20 cellular contexts compared by ENCODE assay signal in genomic region chr4:73976716-73977115, GRCh38. TPM values are rescaled to one million over a fixed set of nuclear protein-coding genes. Genes with fewer than 3 reads are reported as not detected.
DNase-seq lines count a peak whose midpoint lies in the region; ATAC-seq, FAIRE-seq and TF ChIP-seq lines count a peak whose summit lies in the region.
"Had no signal": no experiment of that assay in that cellular context is flagged by ENCODE, and none has a peak within 500 bp of the region (broad histone marks: within the 10 kb centered on the region; RNA-seq: fewer than 3 reads in every experiment).

No MANE protein-coding gene starts in this region.

- H3K9me1 ChIP-seq in K562 (ENCODE audit: control insufficient read depth, insufficient read depth, low read length) = no peaks in the 10 kb centered on the region

- H3K79me2 ChIP-seq in mammary epithelial cell (ENCODE audit: insufficient read depth, low read length) = no peaks in the 10 kb centered on the region
- no peaks in the 10 kb centered on the region for H3K79me2 ChIP-seq in K562 (ENCODE audit: control insufficient read depth, insufficient read depth, low read length)

- H3K27ac ChIP-seq in mammary epithelial cell (ENCODE audit: insufficient read depth, low read depth, low read length) = no peak overlapping the region
- H3K27ac ChIP-seq in K562 (ENCODE audit: extremely low read depth, low read depth, low read length) = no peak overlapping the region
- no peak overlapping the region for H3K27ac ChIP-seq in gastrocnemius medialis
- no peak overlapping the region for H3K27ac ChIP-seq in small intestine (ENCODE audit: low read depth in 1 of 2, low read length in 1 of 2)
- H3K27ac ChIP-seq: 22Rv1, PC-9, SJCRH30 had no signal

- dilution Hi-C loops in mammary epithelial cell (cut with HindIII; ENCODE audit: low sequenced_read_pairs) = no loop called here

- intact Hi-C loops in mammary epithelial cell (cut with micrococcal nuclease) (no loop called here), MCF 10A (cut with micrococcal nuclease) (no loop called here), K562 (cut with micrococcal nuclease) (no loop called here), gastrocnemius medialis (cut with DNase I; ENCODE audit: low total_unique reads) (no loop called here)

- H2AFZ ChIP-seq in mammary epithelial cell (ENCODE audit: low read depth, low read length) (peak overlapping the region; percentile 33), K562 (ENCODE audit: low read depth, low read length) (peak overlapping the region; percentile 69)
- H2AFZ ChIP-seq: PC-9 had no signal

- 92% methylated on average over 4 of the region's 4 CpGs for WGBS in mammary epithelial cell (ENCODE audit: low coverage, missing lambda C conversion rate)
- WGBS in K562 (ENCODE audit: insufficient coverage, low coverage, missing lambda C conversion rate) = 22% methylated on average over 4 of the region's 4 CpGs
- 59 to 76% (median 76%) methylated on average over 4 of the region's 4 CpGs for WGBS in small intestine, 3 donors

- H3K9me3 Mint-ChIP-seq in MCF 10A (ENCODE audit: unreplicated experiment) = peaks cover 4% of the 10 kb centered on the region
- H3K9me3 Mint-ChIP-seq in HFFc6 = peaks cover 10% of the 10 kb centered on the region

- H3K27me3 Mint-ChIP-seq in MCF 10A (ENCODE audit: insufficient read depth, unreplicated experiment) (no peaks in the 10 kb centered on the region), HFFc6 (ENCODE audit: insufficient read depth) (peaks cover 6% of the 10 kb centered on the region)

- POLR2A ChIA-PET in MCF 10A (lab: Yijun Ruan, JAX) (interaction anchor here (0.6 kb wide), 2 partner anchors 790 to 1521 kb away, joined by 3 to 4 read pairs; no protein-coding TSS in a partner anchor), K562 (lab: Yijun Ruan, JAX) (interaction anchor here (0.5 to 0.7 kb wide), 2 partner anchors 18 to 267 kb away, joined by 3 to 4 read pairs; no protein-coding TSS in a partner anchor)

- no peak for TF ChIP-seq RAD21 in K562 (CRISPR knock-in tag; conservative IDR thresholded peaks at IDR 0.05 in 1 of 2, IDR thresholded peaks at IDR 0.05 in 1 of 2)

- ATAC-seq in K562 (no peak; the same call in 1 of the 3 replicates), gastrocnemius medialis (no peak)

- no peak for DNase-seq in mammary epithelial cell
- no peak for DNase-seq in MCF 10A (ENCODE audit: unreplicated experiment)
- no peak for DNase-seq in K562 (ENCODE audit: extremely low read depth in 1 of 4, low spot score in 3 of 4)
- peak; percentile 76 for DNase-seq in fibroblast of villous mesenchyme (ENCODE audit: low read depth)
- no peak for DNase-seq in HFFc6
- no peak for DNase-seq in gastrocnemius medialis
- DNase-seq in GM19238 (ENCODE audit: insufficient read length, low spot score) = no peak
- DNase-seq in small intestine = no peak
- DNase-seq: C1 segment of cervical spinal cord, H7, Kasumi-1, NCI-H1417, NCI-H2029 treated with DMSO at 0.1 percent for 48 hours, NCI-H774, PC-9, SJCRH30 had no signal

- H3K27ac Mint-ChIP-seq in MCF 10A (ENCODE audit: low read depth, unreplicated experiment) (no peak overlapping the region), HFFc6 (no peak overlapping the region)

- in situ Hi-C loops in mammary epithelial cell (cut with MboI; ENCODE audit: low sequenced_read_pairs in 2 of 2) (no loop called here), K562 (cut with MboI) (no loop called here), gastrocnemius medialis (cut with MboI; ENCODE audit: low sequenced_read_pairs in 4 of 4) (no loop called here)

- no peak overlapping the region for H3K4me3 Mint-ChIP-seq in MCF 10A (ENCODE audit: unreplicated experiment)
- no peak overlapping the region for H3K4me3 Mint-ChIP-seq in HFFc6

- H3K9me3 ChIP-seq in mammary epithelial cell (replicated peaks; ENCODE audit: insufficient read depth, low read length) (no peaks in the 10 kb centered on the region), K562 (replicated peaks; ENCODE audit: control insufficient read depth, insufficient read depth, low read depth, low read length) (no peaks in the 10 kb centered on the region; the same call in none of the 2 replicates), gastrocnemius medialis (no peaks in the 10 kb centered on the region), small intestine (ENCODE audit: control insufficient read depth, low read depth) (no peaks in the 10 kb centered on the region)
- H3K9me3 ChIP-seq: SJCRH30 had no signal

- H4K20me1 ChIP-seq in mammary epithelial cell (ENCODE audit: insufficient read depth, low read length) (no peaks in the 10 kb centered on the region), K562 (replicated peaks; ENCODE audit: control insufficient read depth, insufficient read depth, low read length) (no peaks in the 10 kb centered on the region)

- CTCF ChIA-PET in mammary epithelial cell (lab: Charles Lee; ENCODE audit: low non-redundant PET) (no interaction called here), MCF 10A (lab: Yijun Ruan, JAX) (interaction anchor here (0.6 kb wide), 1 partner anchor 13 kb away, joined by 3 read pairs; no protein-coding TSS in a partner anchor), K562 (lab: Yijun Ruan, JAX; ENCODE audit: low intra/inter-chr PET ratio) (no interaction called here)

- TF ChIP-seq CTCF in mammary epithelial cell (conservative IDR thresholded peaks at IDR 0.05 in 1 of 2, IDR thresholded peaks at IDR 0.05 in 1 of 2; ENCODE audit: extremely low read depth in 1 of 2, insufficient read depth in 1 of 2, low read depth in 1 of 2, low read length in 2 of 2) (no peak), MCF 10A (IDR thresholded peaks at IDR 0.05; ENCODE audit: unreplicated experiment) (no peak), K562 (IDR thresholded peaks at IDR 0.05 in 2 of 3, conservative IDR thresholded peaks at IDR 0.05 in 1 of 3; ENCODE audit: insufficient read depth in 2 of 3, low read depth in 1 of 3, low read length in 3 of 3) (no peak), fibroblast of villous mesenchyme (IDR thresholded peaks at IDR 0.05; ENCODE audit: insufficient read depth, low read depth, low read length) (no peak), HFFc6 (IDR thresholded peaks at IDR 0.05) (no peak), gastrocnemius medialis (IDR thresholded peaks at IDR 0.05 in 4 of 5, conservative IDR thresholded peaks at IDR 0.05 in 1 of 5) (no peak)

- H3K4me3 ChIP-seq in mammary epithelial cell (replicated peaks in 1 of 3; ENCODE audit: insufficient read depth in 1 of 3, low read depth in 2 of 3, low read length in 3 of 3) (no peak overlapping the region), K562 (no peak overlapping the region), fibroblast of villous mesenchyme (ENCODE audit: low read depth, low read length) (no peak overlapping the region), gastrocnemius medialis (no peak overlapping the region), small intestine (ENCODE audit: low read depth in 1 of 2, low read length in 2 of 2) (no peak overlapping the region)
- H3K4me3 ChIP-seq: PC-9, SJCRH30 had no signal

- no peak for FAIRE-seq in K562 (lab: Jason Lieb, UNC)
- FAIRE-seq in small intestine (lab: Jason Lieb, UNC) = no peak
- FAIRE-seq: GM19239 had no signal

- H3K4me1 Mint-ChIP-seq in MCF 10A (ENCODE audit: insufficient read depth, unreplicated experiment) (peaks cover 9% of the 10 kb centered on the region), HFFc6 (ENCODE audit: low read depth) (peaks cover 39% of the 10 kb centered on the region)

- H3K9ac ChIP-seq in mammary epithelial cell (ENCODE audit: insufficient read depth, low read length) (no peak overlapping the region), K562 (ENCODE audit: insufficient read depth in 1 of 2, low read depth in 2 of 2, low read length in 2 of 2) (no peak overlapping the region; a peak in 1 of 4 replicates)

- H3K27me3 ChIP-seq in mammary epithelial cell (ENCODE audit: insufficient read depth, low read length) = no peaks in the 10 kb centered on the region
- H3K27me3 ChIP-seq in K562 (ENCODE audit: control insufficient read depth in 2 of 2, insufficient read depth in 2 of 2, low read length in 2 of 2) = no peaks in the 10 kb centered on the region
- H3K27me3 ChIP-seq in gastrocnemius medialis = no peaks in the 10 kb centered on the region
- H3K27me3 ChIP-seq in small intestine (ENCODE audit: control insufficient read depth in 2 of 2, insufficient read depth in 2 of 2, low read length in 2 of 2) = no peaks in the 10 kb centered on the region
- H3K27me3 ChIP-seq: SJCRH30 had no signal

- TF ChIP-seq EP300 in K562 (IDR thresholded peaks at IDR 0.05; ENCODE audit: low read length) = no peak

- TF ChIP-seq POLR2A in K562 (conservative IDR thresholded peaks at IDR 0.05) (no peak), gastrocnemius medialis (IDR thresholded peaks at IDR 0.05) (no peak)

- no TSS peak for BruUV-seq in mammary epithelial cell (replicated peaks; lab: Mats Ljungman, UMichigan)
- no TSS peak for BruUV-seq in MCF 10A (replicated peaks; lab: Mats Ljungman, UMichigan)
- BruUV-seq in K562 (replicated peaks; lab: Mats Ljungman, UMichigan) = no TSS peak

- H3K36me3 ChIP-seq in mammary epithelial cell (ENCODE audit: insufficient read depth, low read length) = no peaks in the 10 kb centered on the region
- no peaks in the 10 kb centered on the region for H3K36me3 ChIP-seq in K562 (ENCODE audit: control insufficient read depth, insufficient read depth, low read length)
- H3K36me3 ChIP-seq in gastrocnemius medialis = no peaks in the 10 kb centered on the region
- no peaks in the 10 kb centered on the region for H3K36me3 ChIP-seq in small intestine (ENCODE audit: control insufficient read depth in 2 of 2, insufficient read depth in 2 of 2, low read length in 2 of 2)
- H3K36me3 ChIP-seq: SJCRH30 had no signal

- peaks cover 10% of the 10 kb centered on the region for H3K4me1 ChIP-seq in mammary epithelial cell (ENCODE audit: insufficient read depth, low read length)
- peaks cover 2 to 8% of the 10 kb centered on the region in 2 experiments; a peak in 3 of 5 replicates for H3K4me1 ChIP-seq in K562 (replicated peaks in 1 of 2; ENCODE audit: control insufficient read depth in 2 of 2, insufficient read depth in 2 of 2, low read length in 2 of 2)
- H3K4me1 ChIP-seq in gastrocnemius medialis = no peaks in the 10 kb centered on the region
- peaks cover 0 to 2% of the 10 kb centered on the region in 2 donors for H3K4me1 ChIP-seq in small intestine (ENCODE audit: control insufficient read depth in 2 of 2, insufficient read depth in 1 of 2, low read depth in 1 of 2, low read length in 1 of 2)
- H3K4me1 ChIP-seq: SJCRH30 had no signal

- H3K4me2 ChIP-seq in mammary epithelial cell (ENCODE audit: insufficient read depth, low read depth, low read length) (no peak overlapping the region), K562 (ENCODE audit: insufficient read depth, low read length) (no peak overlapping the region)
- H3K4me2 ChIP-seq: PC-9 had no signal

- H3K36me3 Mint-ChIP-seq in MCF 10A (ENCODE audit: insufficient read depth, unreplicated experiment) (no peaks in the 10 kb centered on the region), HFFc6 (ENCODE audit: low read depth) (peaks cover 5% of the 10 kb centered on the region; the same call in 1 of the 2 replicates)

RNA-seq across cellular contexts. Expression of gene PF4, which starts 5.1 kb away (rescaled TPM):
- total RNA-seq in mammary epithelial cell = not detected
- polyA plus RNA-seq in mammary epithelial cell = not detected
- polyA minus RNA-seq in mammary epithelial cell = not detected
- not detected in 2 replicates for total RNA-seq in MCF 10A (2022)
- not detected in 2 replicates for total RNA-seq in K562 (2011; cell fraction: chromatin; rRNA removed; ENCODE audit: low replicate concordance)
- not detected in 2 replicates for total RNA-seq in K562 (2011; cell fraction: nucleolus; rRNA removed)
- not detected in 2 replicates for total RNA-seq in K562 (2011; cell fraction: nucleoplasm; rRNA removed)
- not detected in 2 replicates for total RNA-seq in K562 (2014; rRNA removed)
- not detected in 2 replicates for total RNA-seq in K562 (2014; rRNA removed; fragmentation: Illumina TruSeq; extraction: Trizol)
- not detected in 2 replicates for total RNA-seq in K562 (2015; rRNA removed; fragmentation: Illumina TruSeq; extraction: Trizol)
- not detected in 2 replicates for total RNA-seq in K562 (2021)
- not detected in 2 replicates for polyA plus RNA-seq in K562 (2011; rRNA removed)
- not detected in 2 replicates for polyA plus RNA-seq in K562 (2011; cell fraction: cytosol; rRNA removed)
- polyA plus RNA-seq in K562 (2011; cell fraction: nucleus; rRNA removed) = not detected in 2 replicates
- not detected in 2 replicates for polyA plus RNA-seq in K562 (2012)
- polyA plus RNA-seq in K562 (2014; fragmentation: Illumina TruSeq; extraction: Trizol) = not detected in 2 replicates
- polyA plus RNA-seq in K562 (2014; fragmentation: Nextera tagmentation; extraction: Ambion mirVana) = under 1 TPM in 1 of 2 experiments, not detected in 1; 0.11 TPM
- not detected in 2 replicates for polyA plus RNA-seq in K562 (2014; rRNA removed)
- not detected in 2 replicates for polyA minus RNA-seq in K562 (2011; rRNA and poly(A)+ RNA removed)
- not detected in 2 replicates for polyA minus RNA-seq in K562 (2011; cell fraction: cytosol; rRNA and poly(A)+ RNA removed)
- not detected in 2 replicates for polyA minus RNA-seq in K562 (2011; cell fraction: nucleus; rRNA and poly(A)+ RNA removed)
- total RNA-seq in fibroblast of villous mesenchyme = not detected in 2 replicates
- under 1 TPM in 1 of 6 experiments, not detected in 5; 0.33 TPM for total RNA-seq in HFFc6 (2021; fragmentation: NEBNext Ultra II Directional; extraction: Animal tissue kit (Norgen Biotek cat#: 25700))
- total RNA-seq in gastrocnemius medialis = not detected
- polyA plus RNA-seq in small intestine = under 1 TPM in 1 of 3 donors, not detected in 2; 0.73 TPM
- total RNA-seq: Daoy, H7, NCI-H460, PC-9, SJCRH30 had no signal

RNA-seq across cellular contexts. Expression of gene PPBP, which starts 11.3 kb away (rescaled TPM):
- 1 to 10 TPM in 1 of 2 donors, under 1 TPM in 1; 0.67 to 1.1 TPM for total RNA-seq in mammary epithelial cell
- polyA plus RNA-seq in mammary epithelial cell = 2.7 TPM
- polyA minus RNA-seq in mammary epithelial cell = not detected
- not detected in 2 replicates for total RNA-seq in MCF 10A (2022)
- total RNA-seq in K562 (2011; cell fraction: chromatin; rRNA removed; ENCODE audit: low replicate concordance) = not detected in 2 replicates
- not detected in 2 replicates for total RNA-seq in K562 (2011; cell fraction: nucleolus; rRNA removed)
- 0.66 TPM in 1 of 2 replicates, not detected in the other for total RNA-seq in K562 (2011; cell fraction: nucleoplasm; rRNA removed)
- total RNA-seq in K562 (2014; rRNA removed) = 0.37 TPM in 1 of 2 replicates, not detected in the other
- 0.29 TPM in 1 of 2 replicates, not detected in the other for total RNA-seq in K562 (2014; rRNA removed; fragmentation: Illumina TruSeq; extraction: Trizol)
- 0.22 TPM in 1 of 2 replicates, not detected in the other for total RNA-seq in K562 (2015; rRNA removed; fragmentation: Illumina TruSeq; extraction: Trizol)
- total RNA-seq in K562 (2021) = not detected in 2 replicates
- 0.15 and 0.38 TPM in 2 replicates for polyA plus RNA-seq in K562 (2011; rRNA removed)
- polyA plus RNA-seq in K562 (2011; cell fraction: cytosol; rRNA removed) = 0.12 and 0.57 TPM in 2 replicates
- polyA plus RNA-seq in K562 (2011; cell fraction: nucleus; rRNA removed) = not detected in 2 replicates
- polyA plus RNA-seq in K562 (2012) = 0.35 and 0.50 TPM in 2 replicates
- 0.28 TPM in 1 of 2 replicates, not detected in the other for polyA plus RNA-seq in K562 (2014; fragmentation: Illumina TruSeq; extraction: Trizol)
- under 1 TPM; 0.17 to 0.55 TPM for polyA plus RNA-seq in K562 (2014; fragmentation: Nextera tagmentation; extraction: Ambion mirVana)
- polyA plus RNA-seq in K562 (2014; rRNA removed) = not detected in 2 replicates
- not detected in 2 replicates for polyA minus RNA-seq in K562 (2011; rRNA and poly(A)+ RNA removed)
- not detected in 2 replicates for polyA minus RNA-seq in K562 (2011; cell fraction: cytosol; rRNA and poly(A)+ RNA removed)
- not detected in 2 replicates for polyA minus RNA-seq in K562 (2011; cell fraction: nucleus; rRNA and poly(A)+ RNA removed)
- total RNA-seq in fibroblast of villous mesenchyme = not detected in 2 replicates
- total RNA-seq in HFFc6 (2021; fragmentation: NEBNext Ultra II Directional; extraction: Animal tissue kit (Norgen Biotek cat#: 25700)) = not detected
- total RNA-seq in gastrocnemius medialis = not detected
- polyA plus RNA-seq in small intestine = not detected
- total RNA-seq: Daoy, H7, NCI-H460, PC-9, SJCRH30 had no signal

RNA-seq across cellular contexts. Expression of gene CXCL5, which starts 21.8 kb away (rescaled TPM):
- total RNA-seq in mammary epithelial cell (under 1 TPM in 1 of 2 donors, not detected in 1; 0.33 TPM), MCF 10A (2022) (0.51 and 0.54 TPM in 2 replicates), K562 (2014; rRNA removed) (not detected in 2 replicates), K562 (2014; rRNA removed; fragmentation: Illumina TruSeq; extraction: Trizol) (not detected in 2 replicates), K562 (2015; rRNA removed; fragmentation: Illumina TruSeq; extraction: Trizol) (not detected in 2 replicates), K562 (2021) (not detected in 2 replicates), fibroblast of villous mesenchyme (0.32 and 2.2 TPM in 2 replicates), gastrocnemius medialis (under 1 TPM in 1 of 4 donors, not detected in 3; 0.18 TPM)
- polyA plus RNA-seq in mammary epithelial cell (1.6 TPM), K562 (2011; rRNA removed) (not detected in 2 replicates), K562 (2014; fragmentation: Illumina TruSeq; extraction: Trizol) (not detected in 2 replicates), K562 (2014; fragmentation: Nextera tagmentation; extraction: Ambion mirVana) (not detected), K562 (2014; rRNA removed) (not detected in 2 replicates), small intestine (1 to 10 TPM in 1 of 3 donors, not detected in 2; 1.8 TPM)
- polyA minus RNA-seq in mammary epithelial cell = 3.5 TPM
- not detected in 2 replicates for total RNA-seq in K562 (2011; cell fraction: chromatin; rRNA removed; ENCODE audit: low replicate concordance)
- not detected in 2 replicates for total RNA-seq in K562 (2011; cell fraction: nucleolus; rRNA removed)
- not detected in 2 replicates for total RNA-seq in K562 (2011; cell fraction: nucleoplasm; rRNA removed)
- not detected in 2 replicates for polyA plus RNA-seq in K562 (2011; cell fraction: cytosol; rRNA removed)
- not detected in 2 replicates for polyA plus RNA-seq in K562 (2011; cell fraction: nucleus; rRNA removed)
- polyA plus RNA-seq in K562 (2012) = not detected in 2 replicates
- not detected in 2 replicates for polyA minus RNA-seq in K562 (2011; rRNA and poly(A)+ RNA removed)
- polyA minus RNA-seq in K562 (2011; cell fraction: cytosol; rRNA and poly(A)+ RNA removed) = not detected in 2 replicates
- polyA minus RNA-seq in K562 (2011; cell fraction: nucleus; rRNA and poly(A)+ RNA removed) = not detected in 2 replicates
- total RNA-seq in HFFc6 (2021; fragmentation: NEBNext Ultra II Directional; extraction: Animal tissue kit (Norgen Biotek cat#: 25700)) = under 1 TPM in 3 of 6 experiments, not detected in 3; 0.07 to 0.17 (median 0.14) TPM
- total RNA-seq: Daoy, PC-9, SJCRH30 had no signal
